In the genomic region with DNA sequence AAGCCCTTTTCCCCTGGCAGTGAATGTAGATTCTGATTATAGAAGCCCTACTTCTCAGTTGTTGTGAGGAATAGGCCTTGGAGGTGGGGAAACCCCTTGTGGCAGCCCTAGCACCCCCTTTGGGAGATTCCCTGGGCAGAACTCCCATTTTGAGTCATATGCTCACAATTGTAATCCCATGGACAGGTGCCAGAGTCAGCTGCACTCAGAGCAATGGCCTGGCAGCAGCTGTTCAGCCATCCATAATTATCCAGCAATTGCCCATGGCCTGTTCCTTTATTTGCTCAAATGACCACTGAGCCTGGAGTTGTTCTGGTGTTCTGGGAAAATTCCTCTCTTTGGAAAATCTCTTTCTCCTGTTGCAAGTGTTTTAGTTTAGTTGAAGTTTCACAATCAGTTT, we compare ENCODE assay signal across 8 cellular contexts.
DNase-seq lines count a peak whose midpoint lies in the region; ATAC-seq and TF ChIP-seq lines count a peak whose summit lies in the region.

No MANE protein-coding gene starts in this region.

- intact Hi-C loops in right lobe of liver (cut with DNase I): no loop called here

- no peaks in the 10 kb centered on the region for H3K9me3 Mint-ChIP-seq in central memory CD8-positive, alpha-beta T cell

- no peaks in the 10 kb centered on the region for H3K27me3 ChIP-seq in right lobe of liver
- no peaks in the 10 kb centered on the region for H3K27me3 ChIP-seq in thoracic aorta (replicated peaks; ENCODE audit: insufficient read depth)

- no peak for ATAC-seq in central memory CD8-positive, alpha-beta T cell (replicated peaks; ENCODE audit: extremely low read depth, poor library complexity, severe bottlenecking)
- ATAC-seq in right lobe of liver (peak; percentile 75 to 91 (median 81)), thoracic aorta (ENCODE audit: insufficient number of reproducible peaks, low FRiP score, low read depth) (peak; percentile 82), GM19328 (IDR thresholded peaks at IDR 0.05; ENCODE audit: unreplicated experiment) (no peak)

- peaks cover 0 to 45% (median 2%) of the 10 kb centered on the region in 4 donors for H3K4me1 ChIP-seq in right lobe of liver
- H3K4me1 ChIP-seq in thoracic aorta (ENCODE audit: control insufficient read depth in 1 of 2, low read depth in 2 of 2): peaks cover 26 to 34% of the 10 kb centered on the region in 2 donors

- no peak overlapping the region for H3K4me3 Mint-ChIP-seq in central memory CD8-positive, alpha-beta T cell

- in situ Hi-C loops in G401 (cut with HindIII; ENCODE audit: low sequenced_read_pairs): no loop called here

- H3K27me3 Mint-ChIP-seq in central memory CD8-positive, alpha-beta T cell: no peaks in the 10 kb centered on the region

- TF ChIP-seq POLR2A in right lobe of liver (IDR thresholded peaks at IDR 0.05): no peak

- H3K27ac ChIP-seq in right lobe of liver: peak overlapping the region in 2 of 3 donors; percentile 37 to 59
- H3K27ac ChIP-seq in thoracic aorta: peak overlapping the region; percentile 6 to 54

- H3K9me3 ChIP-seq in right lobe of liver (no peaks in the 10 kb centered on the region), thoracic aorta (no peaks in the 10 kb centered on the region)

- peak; percentile 81 for DNase-seq in G401 (ENCODE audit: low spot score)
- DNase-seq in NCI-H1694 (lab: John Stamatoyannopoulos, UW): peak; percentile 44
- DNase-seq in central memory CD8-positive, alpha-beta T cell (ENCODE audit: low spot score in 2 of 2): no peak
- DNase-seq in right lobe of liver: peak; percentile 63 to 72 (median 65)
- DNase-seq in thoracic aorta (ENCODE audit: low spot score): peak; percentile 47
- DNase-seq in SIG-M5 treated with dmso at 0.1 percent for 504 hours (lab: John Stamatoyannopoulos, UW; ENCODE audit: unreplicated experiment): no peak
- no peak for DNase-seq in SKM-1 (lab: John Stamatoyannopoulos, UW; ENCODE audit: unreplicated experiment)

- H3K27ac Mint-ChIP-seq in central memory CD8-positive, alpha-beta T cell (ENCODE audit: low read depth): peak overlapping the region; percentile 21

- peaks cover 23% of the 10 kb centered on the region for H3K36me3 Mint-ChIP-seq in central memory CD8-positive, alpha-beta T cell (ENCODE audit: insufficient read depth)

- H3K4me1 Mint-ChIP-seq in central memory CD8-positive, alpha-beta T cell: no peaks in the 10 kb centered on the region

- H3K4me3 ChIP-seq in right lobe of liver (no peak overlapping the region), thoracic aorta (peak overlapping the region; percentile 7)

- H3K36me3 ChIP-seq in right lobe of liver (no peaks in the 10 kb centered on the region), thoracic aorta (no peaks in the 10 kb centered on the region)

- no peak for TF ChIP-seq CTCF in right lobe of liver (IDR thresholded peaks at IDR 0.05)
- no peak for TF ChIP-seq CTCF in thoracic aorta (IDR thresholded peaks at IDR 0.05)

Comparison
In these comparisons a context has a peak if more than half of its experiments do, and no peak if none do; other contexts are left out.
1. DNase-seq: peak in G401 (single experiment), NCI-H1694 (single experiment), right lobe of liver (3 of 3) and thoracic aorta (single experiment); none in central memory CD8-positive, alpha-beta T cell (0 of 2), SIG-M5 treated with dmso at 0.1 percent for 504 hours (single experiment) and SKM-1 (single experiment).
2. ATAC-seq: peak in right lobe of liver (4 of 4) and thoracic aorta (single experiment); none in central memory CD8-positive, alpha-beta T cell (single experiment) and GM19328 (single experiment).